In genomic region chr2:85725451-85725850, GRCh38 we compare ENCODE assay signal across 25 cellular contexts. TPM values are rescaled to one million over a fixed set of nuclear protein-coding genes. Genes with fewer than 3 reads are reported as not detected.
A peak's percentile ranks its signal among the peaks of the same experiment; 100 is the strongest.
DNase-seq lines count a peak whose midpoint lies in the region; ATAC-seq, FAIRE-seq and TF ChIP-seq lines count a peak whose summit lies in the region.
"Had no signal": no experiment of that assay in that cellular context is flagged by ENCODE, and none has a peak within 500 bp of the region (broad histone marks: within the 10 kb centered on the region; RNA-seq: fewer than 3 reads in every experiment).

No MANE protein-coding gene starts in this region.

- TF ChIP-seq POLR2A in HepG2 (IDR thresholded peaks at IDR 0.05; ENCODE audit: insufficient read depth in 1 of 2, low read depth in 2 of 2, low read length in 2 of 2) = no peak

- H3K4me2 ChIP-seq in HepG2 (ENCODE audit: low read depth, low read length) = no peak overlapping the region
- H3K4me2 ChIP-seq: A549 had no signal

- 26% methylated on average over 2 of the region's 2 CpGs for WGBS in liver
- 0% methylated on average over 2 of the region's 2 CpGs for WGBS in HepG2 (ENCODE audit: low lambda C conversion rate)

- H3K9me3 Mint-ChIP-seq in glutamatergic neuron (ENCODE audit: unreplicated experiment) (peaks cover 6% of the 10 kb centered on the region), nephron (peaks cover 4% of the 10 kb centered on the region)

- H3K4me1 Mint-ChIP-seq in glutamatergic neuron (ENCODE audit: low read depth, unreplicated experiment) (peaks cover 19% of the 10 kb centered on the region), nephron (peaks cover 16% of the 10 kb centered on the region)

- H3K4me3 Mint-ChIP-seq in glutamatergic neuron (ENCODE audit: unreplicated experiment) (peak overlapping the region; percentile 14), nephron (no peak overlapping the region)
- H3K4me3 Mint-ChIP-seq: CD4-positive, CD25-positive, alpha-beta regulatory T cell; CD8-positive, alpha-beta T cell had no signal

- ATAC-seq in HepG2 (no peak), GM19035 (IDR thresholded peaks at IDR 0.05; ENCODE audit: unreplicated experiment) (no peak), GM18502 (IDR thresholded peaks at IDR 0.05; ENCODE audit: poor library complexity, unreplicated experiment) (no peak)
- ATAC-seq: A549; CD8-positive, alpha-beta T cell; GM12878 had no signal

- no peak overlapping the region for H2AFZ ChIP-seq in HepG2 (ENCODE audit: low read length)
- H2AFZ ChIP-seq: GM23248 had no signal

- H3K9ac ChIP-seq in liver (ENCODE audit: low read depth in 1 of 2, low read length in 2 of 2) (no peak overlapping the region), HepG2 (ENCODE audit: insufficient read depth, low read depth, low read length) (no peak overlapping the region)
- H3K9ac ChIP-seq: GM23248 had no signal

- CTCF ChIA-PET in HepG2 (lab: Yijun Ruan, JAX; ENCODE audit: low intra/inter-chr PET ratio, low total read pairs) = interaction anchor here (6.8 kb wide), 1 partner anchor 89 kb away, joined by 106 read pairs; no protein-coding TSS in a partner anchor

- no peaks in the 10 kb centered on the region for H3K79me2 ChIP-seq in HepG2 (ENCODE audit: insufficient read depth, low read length)

- DNase-seq in HepG2 (ENCODE audit: low spot score) (no peak), glutamatergic neuron (no peak), SKM-1 (lab: John Stamatoyannopoulos, UW; ENCODE audit: unreplicated experiment) (no peak)
- DNase-seq: 8988T; ACHN; AML-193; BE2C; Caco-2; CD4-positive, CD25-positive, alpha-beta regulatory T cell; CD8-positive, alpha-beta T cell; DMS153; DND-41; GDM1; GM23248; H7; HCEC 1CT had no signal

- no TSS peak for BruUV-seq in HepG2 (replicated peaks; lab: Mats Ljungman, UMichigan)

- H3K9me3 ChIP-seq in liver (ENCODE audit: control insufficient read depth in 4 of 4, low read length in 3 of 4) (no peaks in the 10 kb centered on the region), HepG2 (ENCODE audit: low read length) (no peaks in the 10 kb centered on the region)
- H3K9me3 ChIP-seq: A549, BE2C, Caco-2 had no signal

- TF ChIP-seq CTCF in liver (IDR thresholded peaks at IDR 0.05; ENCODE audit: low read depth, low read length, missing input control) = no peak
- TF ChIP-seq CTCF in HepG2 (CRISPR knock-in tag; IDR thresholded peaks at IDR 0.05) = no peak
- TF ChIP-seq CTCF in glutamatergic neuron (IDR thresholded peaks at IDR 0.05; ENCODE audit: partially characterized antibody, unreplicated experiment) = no peak
- TF ChIP-seq CTCF in nephron (IDR thresholded peaks at IDR 0.05; ENCODE audit: unreplicated experiment in 3 of 3) = no peak

- in situ Hi-C loops in HepG2 (cut with HindIII; ENCODE audit: extremely low pct_ligation_motif_present, low pct_unique_long_range_greater_than_20kb) = loop anchor here (5.0 kb wide), 1 partner anchor 87 kb away; no protein-coding TSS in a partner anchor

- peaks cover 5% of the 10 kb centered on the region for H3K36me3 Mint-ChIP-seq in glutamatergic neuron (ENCODE audit: unreplicated experiment)
- no peaks in the 10 kb centered on the region for H3K36me3 Mint-ChIP-seq in nephron (ENCODE audit: low read depth)
- H3K36me3 Mint-ChIP-seq: CD4-positive, CD25-positive, alpha-beta regulatory T cell; CD8-positive, alpha-beta T cell had no signal

- POLR2A ChIA-PET in HepG2 (lab: Yijun Ruan, JAX) = no interaction called here

- TF ChIP-seq RAD21 in liver (IDR thresholded peaks at IDR 0.05) (peak; percentile 35 to 49), HepG2 (CRISPR knock-in tag; IDR thresholded peaks at IDR 0.05) (no peak)

- TF ChIP-seq EP300 in HepG2 (IDR thresholded peaks at IDR 0.05; ENCODE audit: low read depth in 2 of 2, low read length in 2 of 2) (no peak), HepG2 (CRISPR knock-in tag; IDR thresholded peaks at IDR 0.05; ENCODE audit: borderline replicate concordance) (no peak)

- no peak overlapping the region for H3K27ac Mint-ChIP-seq in glutamatergic neuron (ENCODE audit: unreplicated experiment)
- H3K27ac Mint-ChIP-seq in nephron = peak overlapping the region; percentile 7 to 22 (median 22)
- H3K27ac Mint-ChIP-seq: CD4-positive, CD25-positive, alpha-beta regulatory T cell; CD8-positive, alpha-beta T cell had no signal

- peaks cover 16 to 39% (median 28%) of the 10 kb centered on the region in 4 donors for H3K4me1 ChIP-seq in liver (ENCODE audit: control insufficient read depth in 4 of 4, insufficient read depth in 4 of 4, low read length in 3 of 4)
- H3K4me1 ChIP-seq in HepG2 (ENCODE audit: insufficient read depth, low read length) = peaks cover 16% of the 10 kb centered on the region; the same call in 1 of the 2 replicates
- H3K4me1 ChIP-seq: BE2C, Caco-2 had no signal

- H4K20me1 ChIP-seq in HepG2 (ENCODE audit: insufficient read depth, low read length) = no peaks in the 10 kb centered on the region

- no peak for FAIRE-seq in HepG2 (lab: Jason Lieb, UNC)
- FAIRE-seq: A549, GM12878, GM18507, GM19239, H1 had no signal

- H3K27me3 Mint-ChIP-seq in glutamatergic neuron (ENCODE audit: unreplicated experiment) (peaks cover 2% of the 10 kb centered on the region), nephron (ENCODE audit: low read depth) (peaks cover 20% of the 10 kb centered on the region)

- H3K27ac ChIP-seq in liver (ENCODE audit: low read depth in 1 of 2, low read length in 2 of 2) (no peak overlapping the region), HepG2 (ENCODE audit: extremely low read length, insufficient read depth, low read length) (no peak overlapping the region)
- H3K27ac ChIP-seq: GM23248 had no signal

- H3K36me3 ChIP-seq in liver (ENCODE audit: control insufficient read depth in 4 of 4, insufficient read depth in 3 of 4, low read depth in 1 of 4, low read length in 3 of 4) = no peaks in the 10 kb centered on the region
- no peaks in the 10 kb centered on the region for H3K36me3 ChIP-seq in HepG2 (replicated peaks in 1 of 2; ENCODE audit: control insufficient read depth in 1 of 2, insufficient read depth in 2 of 2, low read length in 2 of 2)
- H3K36me3 ChIP-seq: BE2C had no signal

- intact Hi-C loops in HepG2 (cut with micrococcal nuclease; ENCODE audit: unreplicated experiment) = no loop called here

- H3K27me3 ChIP-seq in liver (ENCODE audit: control insufficient read depth in 4 of 4, insufficient read depth in 4 of 4, low read length in 3 of 4) (no peaks in the 10 kb centered on the region), HepG2 (ENCODE audit: control insufficient read depth in 1 of 2, insufficient read depth in 2 of 2, low read length in 2 of 2) (peaks cover 1 to 16% of the 10 kb centered on the region in 2 experiments; a peak in 4 of 5 replicates)
- H3K27me3 ChIP-seq: BE2C had no signal

- H3K4me3 ChIP-seq in liver (ENCODE audit: low read depth in 1 of 3, low read length in 3 of 3) (no peak overlapping the region), HepG2 (replicated peaks in 1 of 3; ENCODE audit: insufficient read depth in 1 of 3, low read depth in 2 of 3, low read length in 3 of 3) (no peak overlapping the region)
- H3K4me3 ChIP-seq: A549, GM12878, GM23248 had no signal

RNA-seq across cellular contexts. Expression of gene ATOH8, which starts 28.3 kb away (rescaled TPM):
- total RNA-seq in liver (10 to 100 TPM in 1 of 2 donors, under 1 TPM in 1; 0.33 to 37.7 TPM), HepG2 (2016; rRNA removed; fragmentation: Illumina TruSeq; extraction: Trizol) (0.11 and 0.13 TPM in 2 replicates), glutamatergic neuron (ENCODE audit: unreplicated experiment) (9.0 TPM)
- polyA plus RNA-seq in liver (10 to 100 TPM; 20.4 to 33.2 TPM), HepG2 (2011; rRNA removed) (0.22 and 0.61 TPM in 2 replicates)
- 0.10 TPM in 1 of 2 replicates, not detected in the other for total RNA-seq in HepG2 (2016; cell fraction: cytosol; rRNA removed; fragmentation: Illumina TruSeq; extraction: Trizol; ENCODE audit: low read depth)
- total RNA-seq in HepG2 (2016; cell fraction: insoluble cytoplasmic fraction; rRNA removed; fragmentation: Illumina TruSeq; extraction: Trizol) = 0.13 and 0.21 TPM in 2 replicates
- 0.12 and 0.21 TPM in 2 replicates for total RNA-seq in HepG2 (2016; cell fraction: membrane; rRNA removed; fragmentation: Illumina TruSeq; extraction: Trizol)
- 0.34 and 0.38 TPM in 2 replicates for total RNA-seq in HepG2 (2016; cell fraction: nucleus; rRNA removed; fragmentation: Illumina TruSeq; extraction: Trizol)
- 0.23 and 0.62 TPM in 2 replicates for polyA plus RNA-seq in HepG2 (2011; cell fraction: cytosol; rRNA removed)
- polyA plus RNA-seq in HepG2 (2011; cell fraction: nucleus; rRNA removed) = 0.55 and 0.88 TPM in 2 replicates
- 0.13 TPM in 1 of 2 replicates, not detected in the other for polyA plus RNA-seq in HepG2 (2012)
- polyA plus RNA-seq in HepG2 (2016; cell fraction: cytosol; fragmentation: Illumina TruSeq; extraction: Trizol; ENCODE audit: low read depth) = not detected in 2 replicates
- polyA plus RNA-seq in HepG2 (2016; cell fraction: insoluble cytoplasmic fraction; fragmentation: Illumina TruSeq; extraction: Trizol; ENCODE audit: low read depth) = 0.11 and 0.14 TPM in 2 replicates
- polyA plus RNA-seq in HepG2 (2016; cell fraction: membrane; fragmentation: Illumina TruSeq; extraction: Trizol; ENCODE audit: low read depth) = 0.13 TPM in 1 of 2 replicates, not detected in the other
- polyA plus RNA-seq in HepG2 (2016; cell fraction: nucleus; fragmentation: Illumina TruSeq; extraction: Trizol; ENCODE audit: insufficient read depth, low read depth) = 0.15 and 0.25 TPM in 2 replicates
- polyA minus RNA-seq in HepG2 (2011; rRNA and poly(A)+ RNA removed; ENCODE audit: low replicate concordance) = 1.6 and 10.7 TPM in 2 replicates
- 0.44 TPM in 1 of 2 replicates, not detected in the other for polyA minus RNA-seq in HepG2 (2011; cell fraction: cytosol; rRNA and poly(A)+ RNA removed)
- 0.62 and 1.4 TPM in 2 replicates for polyA minus RNA-seq in HepG2 (2011; cell fraction: nucleus; rRNA and poly(A)+ RNA removed)
- total RNA-seq: Caco-2; CD4-positive, CD25-positive, alpha-beta regulatory T cell; GM12878 had no signal
- polyA plus RNA-seq: CD4-positive, CD25-positive, alpha-beta regulatory T cell had no signal

RNA-seq across cellular contexts. Expression of gene GNLY, which starts 31.3 kb away (rescaled TPM):
- under 1 TPM in 1 of 2 donors, not detected in 1; 0.75 TPM for total RNA-seq in liver
- 1 to 10 TPM; 1.3 to 4.8 TPM for polyA plus RNA-seq in liver
- not detected in 2 replicates for total RNA-seq in HepG2 (2016; rRNA removed; fragmentation: Illumina TruSeq; extraction: Trizol)
- not detected in 2 replicates for total RNA-seq in HepG2 (2016; cell fraction: cytosol; rRNA removed; fragmentation: Illumina TruSeq; extraction: Trizol; ENCODE audit: low read depth)
- not detected in 2 replicates for total RNA-seq in HepG2 (2016; cell fraction: insoluble cytoplasmic fraction; rRNA removed; fragmentation: Illumina TruSeq; extraction: Trizol)
- not detected in 2 replicates for total RNA-seq in HepG2 (2016; cell fraction: membrane; rRNA removed; fragmentation: Illumina TruSeq; extraction: Trizol)
- not detected in 2 replicates for total RNA-seq in HepG2 (2016; cell fraction: nucleus; rRNA removed; fragmentation: Illumina TruSeq; extraction: Trizol)
- polyA plus RNA-seq in HepG2 (2011; rRNA removed) = not detected in 2 replicates
- polyA plus RNA-seq in HepG2 (2011; cell fraction: cytosol; rRNA removed) = not detected in 2 replicates
- 0.23 TPM in 1 of 2 replicates, not detected in the other for polyA plus RNA-seq in HepG2 (2011; cell fraction: nucleus; rRNA removed)
- polyA plus RNA-seq in HepG2 (2012) = 0.07 and 0.16 TPM in 2 replicates
- polyA plus RNA-seq in HepG2 (2016; cell fraction: cytosol; fragmentation: Illumina TruSeq; extraction: Trizol; ENCODE audit: low read depth) = not detected in 2 replicates
- polyA plus RNA-seq in HepG2 (2016; cell fraction: insoluble cytoplasmic fraction; fragmentation: Illumina TruSeq; extraction: Trizol; ENCODE audit: low read depth) = not detected in 2 replicates
- polyA plus RNA-seq in HepG2 (2016; cell fraction: membrane; fragmentation: Illumina TruSeq; extraction: Trizol; ENCODE audit: low read depth) = not detected in 2 replicates
- polyA plus RNA-seq in HepG2 (2016; cell fraction: nucleus; fragmentation: Illumina TruSeq; extraction: Trizol; ENCODE audit: insufficient read depth, low read depth) = not detected in 2 replicates
- polyA minus RNA-seq in HepG2 (2011; rRNA and poly(A)+ RNA removed; ENCODE audit: low replicate concordance) = not detected in 2 replicates
- not detected in 2 replicates for polyA minus RNA-seq in HepG2 (2011; cell fraction: cytosol; rRNA and poly(A)+ RNA removed)
- not detected in 2 replicates for polyA minus RNA-seq in HepG2 (2011; cell fraction: nucleus; rRNA and poly(A)+ RNA removed)
- total RNA-seq in glutamatergic neuron (ENCODE audit: unreplicated experiment) = not detected
- total RNA-seq: Caco-2, GM23248, H1, H7 had no signal
- polyA plus RNA-seq: A549, GM23248 had no signal

RNA-seq across cellular contexts. Expression of gene SFTPB, which starts 57.5 kb away (rescaled TPM):
- total RNA-seq in liver (not detected), HepG2 (2016; rRNA removed; fragmentation: Illumina TruSeq; extraction: Trizol) (not detected in 2 replicates), glutamatergic neuron (ENCODE audit: unreplicated experiment) (not detected)
- polyA plus RNA-seq in liver (not detected), HepG2 (2011; rRNA removed) (not detected in 2 replicates)
- not detected in 2 replicates for total RNA-seq in HepG2 (2016; cell fraction: cytosol; rRNA removed; fragmentation: Illumina TruSeq; extraction: Trizol; ENCODE audit: low read depth)
- not detected in 2 replicates for total RNA-seq in HepG2 (2016; cell fraction: insoluble cytoplasmic fraction; rRNA removed; fragmentation: Illumina TruSeq; extraction: Trizol)
- total RNA-seq in HepG2 (2016; cell fraction: membrane; rRNA removed; fragmentation: Illumina TruSeq; extraction: Trizol) = not detected in 2 replicates
- total RNA-seq in HepG2 (2016; cell fraction: nucleus; rRNA removed; fragmentation: Illumina TruSeq; extraction: Trizol) = not detected in 2 replicates
- polyA plus RNA-seq in HepG2 (2011; cell fraction: cytosol; rRNA removed) = not detected in 2 replicates
- not detected in 2 replicates for polyA plus RNA-seq in HepG2 (2011; cell fraction: nucleus; rRNA removed)
- polyA plus RNA-seq in HepG2 (2012) = not detected in 2 replicates
- not detected in 2 replicates for polyA plus RNA-seq in HepG2 (2016; cell fraction: cytosol; fragmentation: Illumina TruSeq; extraction: Trizol; ENCODE audit: low read depth)
- not detected in 2 replicates for polyA plus RNA-seq in HepG2 (2016; cell fraction: insoluble cytoplasmic fraction; fragmentation: Illumina TruSeq; extraction: Trizol; ENCODE audit: low read depth)
- polyA plus RNA-seq in HepG2 (2016; cell fraction: membrane; fragmentation: Illumina TruSeq; extraction: Trizol; ENCODE audit: low read depth) = not detected in 2 replicates
- not detected in 2 replicates for polyA plus RNA-seq in HepG2 (2016; cell fraction: nucleus; fragmentation: Illumina TruSeq; extraction: Trizol; ENCODE audit: insufficient read depth, low read depth)
- polyA minus RNA-seq in HepG2 (2011; rRNA and poly(A)+ RNA removed; ENCODE audit: low replicate concordance) = not detected in 2 replicates
- polyA minus RNA-seq in HepG2 (2011; cell fraction: cytosol; rRNA and poly(A)+ RNA removed) = not detected in 2 replicates
- polyA minus RNA-seq in HepG2 (2011; cell fraction: nucleus; rRNA and poly(A)+ RNA removed) = not detected in 2 replicates
- total RNA-seq: Caco-2; CD4-positive, CD25-positive, alpha-beta regulatory T cell; CD8-positive, alpha-beta T cell; GM23248; H1; H7 had no signal
- polyA plus RNA-seq: A549; CD4-positive, CD25-positive, alpha-beta regulatory T cell; GM23248; H1 had no signal
